In the genomic region with DNA sequence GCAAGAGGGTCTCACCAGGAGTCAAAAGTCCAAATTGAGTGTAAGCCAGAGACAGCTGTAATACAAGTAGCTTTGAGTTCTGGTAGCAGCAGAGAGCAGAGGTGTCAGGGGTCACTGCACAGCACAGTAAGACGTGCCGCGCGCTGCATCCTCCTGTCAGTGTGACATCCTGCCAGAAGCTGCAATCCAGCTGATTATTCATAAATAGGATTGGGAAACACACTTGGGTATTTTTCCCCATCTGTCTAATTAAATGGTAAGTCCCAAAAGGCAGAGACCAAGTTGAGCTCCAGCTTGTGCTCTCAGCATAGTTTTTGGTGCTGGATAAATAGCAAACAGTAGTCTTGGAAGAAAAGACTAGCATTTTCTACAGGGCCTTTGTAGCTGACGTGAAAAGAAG, we compare ENCODE assay signal across 12 cellular contexts.
A peak's percentile ranks its signal among the peaks of the same experiment; 100 is the strongest.
DNase-seq lines count a peak whose midpoint lies in the region; ATAC-seq and TF ChIP-seq lines count a peak whose summit lies in the region.
"Had no signal": no experiment of that assay in that cellular context is flagged by ENCODE, and none has a peak within 500 bp of the region (broad histone marks: within the 10 kb centered on the region; RNA-seq: fewer than 3 reads in every experiment).

No MANE protein-coding gene starts in this region.

- H3K9ac ChIP-seq in neural progenitor cell, result no peak overlapping the region

- no peaks in the 10 kb centered on the region for H3K27me3 ChIP-seq in neural progenitor cell

- no peaks in the 10 kb centered on the region for H3K4me1 ChIP-seq in neural progenitor cell

- no peak overlapping the region for H3K4me2 ChIP-seq in neural progenitor cell

- no peaks in the 10 kb centered on the region for H3F3A ChIP-seq in neural progenitor cell (ENCODE audit: low read depth)

- no peak overlapping the region for H3K4me3 Mint-ChIP-seq in neural progenitor cell

- H4K20me1 ChIP-seq in neural progenitor cell (ENCODE audit: low read depth), result no peaks in the 10 kb centered on the region

- peaks cover 8% of the 10 kb centered on the region for H3K27me3 Mint-ChIP-seq in neural progenitor cell (ENCODE audit: insufficient read depth, low read depth)

- no peaks in the 10 kb centered on the region for H3K79me2 ChIP-seq in neural progenitor cell (ENCODE audit: low read depth)

- H3K4me3 ChIP-seq in neural progenitor cell, result no peak overlapping the region

- H3K36me3 Mint-ChIP-seq in neural progenitor cell, result no peaks in the 10 kb centered on the region

- peaks cover 38% of the 10 kb centered on the region for H3K4me1 Mint-ChIP-seq in neural progenitor cell

- peaks cover 8% of the 10 kb centered on the region for H3K9me3 Mint-ChIP-seq in neural progenitor cell

- no peak for ATAC-seq in GM18870 (IDR thresholded peaks at IDR 0.05; ENCODE audit: unreplicated experiment)
- ATAC-seq: Panc1 had no signal

- H3K27ac Mint-ChIP-seq in neural progenitor cell, result peak overlapping the region; percentile 32

- H2AFZ ChIP-seq in neural progenitor cell (replicated peaks), result no peak overlapping the region

- H3K36me3 ChIP-seq in neural progenitor cell, result no peaks in the 10 kb centered on the region

- no peaks in the 10 kb centered on the region for H3K9me3 ChIP-seq in neural progenitor cell (ENCODE audit: low read depth)

- peak; percentile 31 for DNase-seq in DMS 273 treated with DMSO at 0.1 percent for 48 hours (lab: John Stamatoyannopoulos, UW)
- peak; percentile 88 to 99 for DNase-seq in NCI-H524 (lab: John Stamatoyannopoulos, UW)
- DNase-seq in fibroblast of gingiva (ENCODE audit: low read depth), result peak; percentile 64
- peak; percentile 37 for DNase-seq in neural progenitor cell (ENCODE audit: low spot score)
- no peak for DNase-seq in SHP77 (lab: John Stamatoyannopoulos, UW)
- DNase-seq in GM13976 (ENCODE audit: low spot score), result no peak
- DNase-seq in activated T-cell treated with anti-CD3 and anti-CD28 coated beads for 4 hours, result no peak
- DNase-seq: activated CD8-positive, alpha-beta memory T cell treated with anti-CD3 and anti-CD28 coated beads, Interleukin-2, amount 50 U/mL, for 48 hours; NCI-H1105; stimulated activated CD8-positive, alpha-beta memory T cell treated with anti-CD3 and anti-CD28 coated beads, Interleukin-4, amount 100 ng/mL, for 48 hours had no signal

- in situ Hi-C loops in GM13976 (cut with MboI; ENCODE audit: low sequenced_read_pairs, unreplicated experiment), result no loop called here

- TF ChIP-seq CTCF in neural progenitor cell (IDR thresholded peaks at IDR 0.05), result no peak
- TF ChIP-seq CTCF in GM13976 (IDR thresholded peaks at IDR 0.05; ENCODE audit: borderline replicate concordance, control extremely low read depth, extremely low read depth, insufficient read depth, missing control alignments), result no peak

- no peak overlapping the region for H3K27ac ChIP-seq in neural progenitor cell

Comparison
In these comparisons a context has a peak if more than half of its experiments do, and no peak if none do; other contexts are left out.
1. DNase-seq: peak in DMS 273 treated with DMSO at 0.1 percent for 48 hours (single experiment), NCI-H524 (2 of 2), fibroblast of gingiva (single experiment) and neural progenitor cell (single experiment); none in SHP77 (0 of 2), GM13976 (single experiment) and activated T-cell treated with anti-CD3 and anti-CD28 coated beads for 4 hours (single experiment).